1 cellular context compared by ENCODE assay signal in the genomic region with DNA sequence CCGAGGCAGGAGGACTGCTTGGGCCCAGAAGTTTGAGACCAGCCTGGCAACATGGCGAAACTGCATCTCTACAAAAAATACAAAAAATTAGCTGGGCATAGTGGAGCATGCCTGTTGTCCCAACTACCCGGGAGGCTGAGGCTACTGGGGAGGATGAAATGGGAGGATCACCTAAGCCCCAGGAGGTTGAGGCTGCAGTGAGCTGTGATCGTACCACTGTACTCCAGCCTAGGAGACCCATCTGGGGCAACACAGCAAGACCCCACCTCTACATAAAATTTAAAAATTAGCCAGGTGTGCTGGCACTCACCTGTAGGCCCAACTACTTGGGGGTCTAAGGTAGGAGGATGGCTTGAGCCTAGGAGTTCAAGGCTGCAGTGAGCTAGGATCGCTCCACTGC.
TF ChIP-seq lines count a peak whose summit lies in the region.

No MANE protein-coding gene starts in this region.

TF ChIP-seq in GM23338, 12 proteins besides CTCF, POLR2A, EP300 and RAD21:
- no peak for TF ChIP-seq ZNF331 (CRISPR knock-in tag; IDR thresholded peaks at IDR 0.05; ENCODE audit: low read depth)
